Comparison of ENCODE assay signal across 1 cellular context in the genomic region with DNA sequence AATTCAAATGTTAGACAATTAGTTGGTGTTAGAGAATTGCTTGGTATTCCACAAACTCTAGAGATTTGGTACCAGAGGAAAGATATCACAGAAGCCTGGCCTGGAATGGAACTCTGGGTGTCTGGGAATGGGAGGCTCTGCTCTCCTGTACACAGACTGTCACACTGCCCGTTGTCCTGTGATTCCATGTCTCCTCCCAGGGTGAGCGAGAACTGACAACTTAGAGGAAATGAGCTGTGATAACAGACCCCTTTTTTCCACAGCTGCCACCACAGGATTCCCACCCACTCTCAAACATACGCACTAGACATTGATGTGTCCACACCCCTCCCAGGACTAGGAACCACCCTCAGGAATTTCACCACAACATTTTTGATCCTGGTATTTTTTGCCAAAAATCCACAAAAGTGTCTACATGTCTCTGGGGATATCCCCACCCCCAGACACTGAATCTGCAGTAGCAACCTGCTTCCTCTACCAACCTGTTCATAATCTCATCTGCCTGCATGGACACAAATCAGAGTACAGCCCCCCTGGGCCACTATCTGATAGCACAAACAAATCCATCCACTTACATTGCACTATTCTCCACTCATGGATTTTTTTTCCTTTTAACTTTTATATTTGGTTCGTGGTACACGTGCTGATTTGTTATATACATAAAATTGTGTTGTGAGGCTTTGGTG.
A peak's percentile ranks its signal among the peaks of the same experiment; 100 is the strongest.
TF ChIP-seq lines count a peak whose summit lies in the region.

No MANE protein-coding gene starts in this region.

TF ChIP-seq in K562, 482 proteins besides CTCF, POLR2A, EP300 and RAD21 (continued from another document):
- TF ChIP-seq, protein P1, sequence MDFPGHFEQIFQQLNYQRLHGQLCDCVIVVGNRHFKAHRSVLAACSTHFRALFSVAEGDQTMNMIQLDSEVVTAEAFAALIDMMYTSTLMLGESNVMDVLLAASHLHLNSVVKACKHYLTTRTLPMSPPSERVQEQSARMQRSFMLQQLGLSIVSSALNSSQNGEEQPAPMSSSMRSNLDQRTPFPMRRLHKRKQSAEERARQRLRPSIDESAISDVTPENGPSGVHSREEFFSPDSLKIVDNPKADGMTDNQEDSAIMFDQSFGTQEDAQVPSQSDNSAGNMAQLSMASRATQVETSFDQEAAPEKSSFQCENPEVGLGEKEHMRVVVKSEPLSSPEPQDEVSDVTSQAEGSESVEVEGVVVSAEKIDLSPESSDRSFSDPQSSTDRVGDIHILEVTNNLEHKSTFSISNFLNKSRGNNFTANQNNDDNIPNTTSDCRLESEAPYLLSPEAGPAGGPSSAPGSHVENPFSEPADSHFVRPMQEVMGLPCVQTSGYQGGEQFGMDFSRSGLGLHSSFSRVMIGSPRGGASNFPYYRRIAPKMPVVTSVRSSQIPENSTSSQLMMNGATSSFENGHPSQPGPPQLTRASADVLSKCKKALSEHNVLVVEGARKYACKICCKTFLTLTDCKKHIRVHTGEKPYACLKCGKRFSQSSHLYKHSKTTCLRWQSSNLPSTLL (IDR thresholded peaks at IDR 0.05): no peak
- TF ChIP-seq SREBF2 (CRISPR knock-in tag; IDR thresholded peaks at IDR 0.05) (no peak), RCOR1 (IDR thresholded peaks at IDR 0.05; ENCODE audit: borderline replicate concordance in 1 of 2, low read depth in 2 of 2, low read length in 2 of 2) (peak in 1 of 2 experiments; percentile 61; a peak in 1 of 4 replicates), BMI1 (IDR thresholded peaks at IDR 0.05; ENCODE audit: low read length) (no peak), TRIM24 (IDR thresholded peaks at IDR 0.05) (no peak), ARID1B (IDR thresholded peaks at IDR 0.05) (0 out of 2 replicates have a peak, but pooled peaks have one; percentile 15), BRD4 (IDR thresholded peaks at IDR 0.05) (no peak), SRSF9 (IDR thresholded peaks at IDR 0.05; ENCODE audit: borderline replicate concordance, low read depth, low read length) (no peak), ETV1 (tag; conservative IDR thresholded peaks at IDR 0.05; ENCODE audit: low read depth) (no peak), RUNX1 (IDR thresholded peaks at IDR 0.05; ENCODE audit: low read depth) (no peak), NFIC (IDR thresholded peaks at IDR 0.05) (peak; percentile 13; the same call in 1 of the 2 replicates), FOSL1 (tag; conservative IDR thresholded peaks at IDR 0.05) (no peak), NEUROD1 (IDR thresholded peaks at IDR 0.05; ENCODE audit: borderline replicate concordance, low read depth, low read length, partially characterized antibody) (peak; percentile 78)
- TF ChIP-seq, protein P2, sequence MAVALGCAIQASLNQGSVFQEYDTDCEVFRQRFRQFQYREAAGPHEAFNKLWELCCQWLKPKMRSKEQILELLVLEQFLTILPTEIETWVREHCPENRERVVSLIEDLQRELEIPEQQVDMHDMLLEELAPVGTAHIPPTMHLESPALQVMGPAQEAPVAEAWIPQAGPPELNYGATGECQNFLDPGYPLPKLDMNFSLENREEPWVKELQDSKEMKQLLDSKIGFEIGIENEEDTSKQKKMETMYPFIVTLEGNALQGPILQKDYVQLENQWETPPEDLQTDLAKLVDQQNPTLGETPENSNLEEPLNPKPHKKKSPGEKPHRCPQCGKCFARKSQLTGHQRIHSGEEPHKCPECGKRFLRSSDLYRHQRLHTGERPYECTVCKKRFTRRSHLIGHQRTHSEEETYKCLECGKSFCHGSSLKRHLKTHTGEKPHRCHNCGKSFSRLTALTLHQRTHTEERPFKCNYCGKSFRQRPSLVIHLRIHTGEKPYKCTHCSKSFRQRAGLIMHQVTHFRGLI (CRISPR knock-in tag; IDR thresholded peaks at IDR 0.05): no peak
- TF ChIP-seq, protein P3, sequence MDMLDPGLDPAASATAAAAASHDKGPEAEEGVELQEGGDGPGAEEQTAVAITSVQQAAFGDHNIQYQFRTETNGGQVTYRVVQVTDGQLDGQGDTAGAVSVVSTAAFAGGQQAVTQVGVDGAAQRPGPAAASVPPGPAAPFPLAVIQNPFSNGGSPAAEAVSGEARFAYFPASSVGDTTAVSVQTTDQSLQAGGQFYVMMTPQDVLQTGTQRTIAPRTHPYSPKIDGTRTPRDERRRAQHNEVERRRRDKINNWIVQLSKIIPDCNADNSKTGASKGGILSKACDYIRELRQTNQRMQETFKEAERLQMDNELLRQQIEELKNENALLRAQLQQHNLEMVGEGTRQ (CRISPR knock-in tag; IDR thresholded peaks at IDR 0.05): no peak
- TF ChIP-seq, protein P4, sequence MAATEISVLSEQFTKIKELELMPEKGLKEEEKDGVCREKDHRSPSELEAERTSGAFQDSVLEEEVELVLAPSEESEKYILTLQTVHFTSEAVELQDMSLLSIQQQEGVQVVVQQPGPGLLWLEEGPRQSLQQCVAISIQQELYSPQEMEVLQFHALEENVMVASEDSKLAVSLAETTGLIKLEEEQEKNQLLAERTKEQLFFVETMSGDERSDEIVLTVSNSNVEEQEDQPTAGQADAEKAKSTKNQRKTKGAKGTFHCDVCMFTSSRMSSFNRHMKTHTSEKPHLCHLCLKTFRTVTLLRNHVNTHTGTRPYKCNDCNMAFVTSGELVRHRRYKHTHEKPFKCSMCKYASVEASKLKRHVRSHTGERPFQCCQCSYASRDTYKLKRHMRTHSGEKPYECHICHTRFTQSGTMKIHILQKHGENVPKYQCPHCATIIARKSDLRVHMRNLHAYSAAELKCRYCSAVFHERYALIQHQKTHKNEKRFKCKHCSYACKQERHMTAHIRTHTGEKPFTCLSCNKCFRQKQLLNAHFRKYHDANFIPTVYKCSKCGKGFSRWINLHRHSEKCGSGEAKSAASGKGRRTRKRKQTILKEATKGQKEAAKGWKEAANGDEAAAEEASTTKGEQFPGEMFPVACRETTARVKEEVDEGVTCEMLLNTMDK (IDR thresholded peaks at IDR 0.05; ENCODE audit: borderline replicate concordance, insufficient read depth, low read depth, low read length, poor library complexity, severe bottlenecking): no peak
- TF ChIP-seq, protein P5, sequence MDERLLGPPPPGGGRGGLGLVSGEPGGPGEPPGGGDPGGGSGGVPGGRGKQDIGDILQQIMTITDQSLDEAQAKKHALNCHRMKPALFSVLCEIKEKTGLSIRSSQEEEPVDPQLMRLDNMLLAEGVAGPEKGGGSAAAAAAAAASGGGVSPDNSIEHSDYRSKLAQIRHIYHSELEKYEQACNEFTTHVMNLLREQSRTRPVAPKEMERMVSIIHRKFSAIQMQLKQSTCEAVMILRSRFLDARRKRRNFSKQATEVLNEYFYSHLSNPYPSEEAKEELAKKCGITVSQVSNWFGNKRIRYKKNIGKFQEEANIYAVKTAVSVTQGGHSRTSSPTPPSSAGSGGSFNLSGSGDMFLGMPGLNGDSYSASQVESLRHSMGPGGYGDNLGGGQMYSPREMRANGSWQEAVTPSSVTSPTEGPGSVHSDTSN (CRISPR knock-in tag; IDR thresholded peaks at IDR 0.05; ENCODE audit: low read depth): no peak
- TF ChIP-seq, protein P5 (tag; conservative IDR thresholded peaks at IDR 0.05; ENCODE audit: low read depth): no peak
- TF ChIP-seq, protein P6, sequence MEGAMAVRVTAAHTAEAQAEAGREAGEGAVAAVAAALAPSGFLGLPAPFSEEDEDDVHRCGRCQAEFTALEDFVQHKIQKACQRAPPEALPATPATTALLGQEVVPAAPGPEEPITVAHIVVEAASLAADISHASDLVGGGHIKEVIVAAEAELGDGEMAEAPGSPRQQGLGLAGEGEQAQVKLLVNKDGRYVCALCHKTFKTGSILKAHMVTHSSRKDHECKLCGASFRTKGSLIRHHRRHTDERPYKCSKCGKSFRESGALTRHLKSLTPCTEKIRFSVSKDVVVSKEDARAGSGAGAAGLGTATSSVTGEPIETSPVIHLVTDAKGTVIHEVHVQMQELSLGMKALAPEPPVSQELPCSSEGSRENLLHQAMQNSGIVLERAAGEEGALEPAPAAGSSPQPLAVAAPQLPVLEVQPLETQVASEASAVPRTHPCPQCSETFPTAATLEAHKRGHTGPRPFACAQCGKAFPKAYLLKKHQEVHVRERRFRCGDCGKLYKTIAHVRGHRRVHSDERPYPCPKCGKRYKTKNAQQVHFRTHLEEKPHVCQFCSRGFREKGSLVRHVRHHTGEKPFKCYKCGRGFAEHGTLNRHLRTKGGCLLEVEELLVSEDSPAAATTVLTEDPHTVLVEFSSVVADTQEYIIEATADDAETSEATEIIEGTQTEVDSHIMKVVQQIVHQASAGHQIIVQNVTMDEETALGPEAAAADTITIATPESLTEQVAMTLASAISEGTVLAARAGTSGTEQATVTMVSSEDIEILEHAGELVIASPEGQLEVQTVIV (CRISPR knock-in tag; IDR thresholded peaks at IDR 0.05; ENCODE audit: borderline replicate concordance): no peak
